In genomic region chr10:114668375-114669080, GRCh38 we compare ENCODE assay signal across 18 cellular contexts. TPM values are rescaled to one million over a fixed set of nuclear protein-coding genes. Genes with fewer than 3 reads are reported as not detected.
A peak's percentile ranks its signal among the peaks of the same experiment; 100 is the strongest.
DNase-seq lines count a peak whose midpoint lies in the region; ATAC-seq, FAIRE-seq and TF ChIP-seq lines count a peak whose summit lies in the region.
"Had no signal": no experiment of that assay in that cellular context is flagged by ENCODE, and none has a peak within 500 bp of the region (broad histone marks: within the 10 kb centered on the region; RNA-seq: fewer than 3 reads in every experiment).

No MANE protein-coding gene starts in this region.

- H3K27ac ChIP-seq in HepG2 (ENCODE audit: extremely low read length, insufficient read depth, low read length) (no peak overlapping the region), right lobe of liver (no peak overlapping the region), WERI-Rb-1 (peak overlapping the region; percentile 62), coronary artery (no peak overlapping the region)
- H3K27ac ChIP-seq: BLaER1, HL-60 had no signal

- TF ChIP-seq CTCF in HepG2 (CRISPR knock-in tag; IDR thresholded peaks at IDR 0.05) (no peak), right lobe of liver (IDR thresholded peaks at IDR 0.05) (no peak), WERI-Rb-1 (IDR thresholded peaks at IDR 0.05; ENCODE audit: low read depth, low read length) (no peak), coronary artery (IDR thresholded peaks at IDR 0.05) (no peak)

- in situ Hi-C loops in HepG2 (cut with HindIII; ENCODE audit: extremely low pct_ligation_motif_present, low pct_unique_long_range_greater_than_20kb) = no loop called here

- H3K9ac ChIP-seq in HepG2 (ENCODE audit: insufficient read depth, low read depth, low read length) = no peak overlapping the region
- H3K9ac ChIP-seq in endocrine pancreas (ENCODE audit: control insufficient read depth, insufficient read depth, low read length) = no peak overlapping the region
- H3K9ac ChIP-seq: BLaER1 had no signal

- H3K9me3 ChIP-seq in HepG2 (ENCODE audit: low read length) (peaks cover 7% of the 10 kb centered on the region; the same call in 1 of the 2 replicates), right lobe of liver (no peaks in the 10 kb centered on the region), WERI-Rb-1 (ENCODE audit: severe bottlenecking) (peaks cover 10% of the 10 kb centered on the region), endocrine pancreas (ENCODE audit: control insufficient read depth, low read length) (no peaks in the 10 kb centered on the region)
- H3K9me3 ChIP-seq: BLaER1 had no signal

- no peak overlapping the region for H3K4me2 ChIP-seq in HepG2 (ENCODE audit: low read depth, low read length)
- H3K4me2 ChIP-seq: BLaER1, GM23338 had no signal

- ATAC-seq in HepG2 = no peak
- ATAC-seq in right lobe of liver = no peak
- ATAC-seq in GM21737 (IDR thresholded peaks at IDR 0.05; ENCODE audit: unreplicated experiment) = no peak
- ATAC-seq in GM21786 (IDR thresholded peaks at IDR 0.05; ENCODE audit: unreplicated experiment) = no peak
- ATAC-seq: GM23338, K562 had no signal

- DNase-seq in HepG2 (ENCODE audit: low spot score) (no peak), right lobe of liver (no peak), WERI-Rb-1 (peak; percentile 74), coronary artery (ENCODE audit: low spot score) (no peak)
- DNase-seq: 8988T; CD4-positive, alpha-beta memory T cell; DMS153; DMS79; GF-D8; H9; IMR-90 had no signal

- H3K4me1 ChIP-seq in HepG2 (ENCODE audit: insufficient read depth, low read length) = peaks cover 21% of the 10 kb centered on the region
- peaks cover 0 to 16% (median 9%) of the 10 kb centered on the region in 4 donors for H3K4me1 ChIP-seq in right lobe of liver
- H3K4me1 ChIP-seq in endocrine pancreas (ENCODE audit: control insufficient read depth, insufficient read depth, low read length) = peaks cover 13% of the 10 kb centered on the region
- H3K4me1 ChIP-seq: BLaER1 had no signal

- no peak for TF ChIP-seq RAD21 in HepG2 (CRISPR knock-in tag; IDR thresholded peaks at IDR 0.05)

- H3K27me3 ChIP-seq in HepG2 (ENCODE audit: control insufficient read depth in 1 of 2, insufficient read depth in 2 of 2, low read length in 2 of 2) (no peaks in the 10 kb centered on the region), right lobe of liver (no peaks in the 10 kb centered on the region), WERI-Rb-1 (ENCODE audit: insufficient read depth, low read depth, severe bottlenecking) (no peaks in the 10 kb centered on the region), endocrine pancreas (ENCODE audit: control insufficient read depth, insufficient read depth, low read length) (no peaks in the 10 kb centered on the region)
- H3K27me3 ChIP-seq: BLaER1 had no signal

- H4K20me1 ChIP-seq in HepG2 (ENCODE audit: insufficient read depth, low read length) = no peaks in the 10 kb centered on the region
- H4K20me1 ChIP-seq: BLaER1 had no signal

- TF ChIP-seq EP300 in HepG2 (IDR thresholded peaks at IDR 0.05; ENCODE audit: low read depth in 2 of 2, low read length in 2 of 2) (no peak), HepG2 (CRISPR knock-in tag; IDR thresholded peaks at IDR 0.05; ENCODE audit: borderline replicate concordance) (no peak)

- POLR2A ChIA-PET in HepG2 (lab: Yijun Ruan, JAX) = interaction anchor here (2.9 kb wide), 1 partner anchor 16 kb away, joined by 9 read pairs; no protein-coding TSS in a partner anchor

- H3K36me3 ChIP-seq in HepG2 (replicated peaks in 1 of 2; ENCODE audit: control insufficient read depth in 1 of 2, insufficient read depth in 2 of 2, low read length in 2 of 2) (no peaks in the 10 kb centered on the region), right lobe of liver (no peaks in the 10 kb centered on the region), WERI-Rb-1 (no peaks in the 10 kb centered on the region), endocrine pancreas (ENCODE audit: control insufficient read depth, insufficient read depth, low read length) (no peaks in the 10 kb centered on the region)
- H3K36me3 ChIP-seq: BLaER1 had no signal

- no peak for FAIRE-seq in HepG2 (lab: Jason Lieb, UNC)
- FAIRE-seq: K562 had no signal

- H2AFZ ChIP-seq in HepG2 (ENCODE audit: low read length) = no peak overlapping the region
- H2AFZ ChIP-seq: GM23338 had no signal

- WGBS in HepG2 (ENCODE audit: low lambda C conversion rate) = 41% methylated on average over 6 of the region's 6 CpGs
- 97% methylated on average over 6 of the region's 6 CpGs for WGBS in right lobe of liver (ENCODE audit: insufficient coverage, low coverage, low lambda C conversion rate, missing lambda C conversion rate)

- CTCF ChIA-PET in HepG2 (lab: Yijun Ruan, JAX; ENCODE audit: low intra/inter-chr PET ratio, low total read pairs) = no interaction called here

- no peak for TF ChIP-seq POLR2A in HepG2 (IDR thresholded peaks at IDR 0.05; ENCODE audit: insufficient read depth in 1 of 2, low read depth in 2 of 2, low read length in 2 of 2)
- no peak for TF ChIP-seq POLR2A in right lobe of liver (IDR thresholded peaks at IDR 0.05)

- BruUV-seq in HepG2 (replicated peaks; lab: Mats Ljungman, UMichigan) = no TSS peak

- H3K4me3 ChIP-seq in HepG2 (replicated peaks in 1 of 3; ENCODE audit: insufficient read depth in 1 of 3, low read depth in 2 of 3, low read length in 3 of 3) (no peak overlapping the region), right lobe of liver (no peak overlapping the region), WERI-Rb-1 (ENCODE audit: low read depth, low read length) (no peak overlapping the region), endocrine pancreas (ENCODE audit: control insufficient read depth, insufficient read depth, low read length) (peak overlapping the region; percentile 58), coronary artery (no peak overlapping the region)
- H3K4me3 ChIP-seq: BLaER1, GM23338, K562 had no signal

- H3K79me2 ChIP-seq in HepG2 (ENCODE audit: insufficient read depth, low read length) = no peaks in the 10 kb centered on the region

- intact Hi-C loops in HepG2 (cut with micrococcal nuclease; ENCODE audit: unreplicated experiment) (no loop called here), right lobe of liver (cut with DNase I) (no loop called here)

TF ChIP-seq in HepG2, 621 proteins besides CTCF, POLR2A, EP300 and RAD21:
- TF ChIP-seq ZNF121 (CRISPR knock-in tag; IDR thresholded peaks at IDR 0.05) (peak; percentile 54), ZKSCAN1 (IDR thresholded peaks at IDR 0.05; ENCODE audit: low read length) (no peak)

RNA-seq across cellular contexts. Expression of gene ABLIM1, which starts 10.5 kb away (rescaled TPM):
- 59.4 and 98.7 TPM in 2 replicates for total RNA-seq in HepG2 (2016; rRNA removed; fragmentation: Illumina TruSeq; extraction: Trizol)
- total RNA-seq in HepG2 (2016; cell fraction: cytosol; rRNA removed; fragmentation: Illumina TruSeq; extraction: Trizol; ENCODE audit: low read depth) = 9.8 and 11.3 TPM in 2 replicates
- 58.9 and 89.3 TPM in 2 replicates for total RNA-seq in HepG2 (2016; cell fraction: insoluble cytoplasmic fraction; rRNA removed; fragmentation: Illumina TruSeq; extraction: Trizol)
- total RNA-seq in HepG2 (2016; cell fraction: membrane; rRNA removed; fragmentation: Illumina TruSeq; extraction: Trizol) = 46.0 and 48.9 TPM in 2 replicates
- 51.3 and 54.7 TPM in 2 replicates for total RNA-seq in HepG2 (2016; cell fraction: nucleus; rRNA removed; fragmentation: Illumina TruSeq; extraction: Trizol)
- 68.6 and 92.7 TPM in 2 replicates for polyA plus RNA-seq in HepG2 (2011; rRNA removed)
- 71.2 and 78.6 TPM in 2 replicates for polyA plus RNA-seq in HepG2 (2011; cell fraction: cytosol; rRNA removed)
- 66.0 and 78.5 TPM in 2 replicates for polyA plus RNA-seq in HepG2 (2011; cell fraction: nucleus; rRNA removed)
- polyA plus RNA-seq in HepG2 (2012) = 35.3 and 56.8 TPM in 2 replicates
- 4.3 and 5.3 TPM in 2 replicates for polyA plus RNA-seq in HepG2 (2016; cell fraction: cytosol; fragmentation: Illumina TruSeq; extraction: Trizol; ENCODE audit: low read depth)
- polyA plus RNA-seq in HepG2 (2016; cell fraction: insoluble cytoplasmic fraction; fragmentation: Illumina TruSeq; extraction: Trizol; ENCODE audit: low read depth) = 63.3 and 64.1 TPM in 2 replicates
- polyA plus RNA-seq in HepG2 (2016; cell fraction: membrane; fragmentation: Illumina TruSeq; extraction: Trizol; ENCODE audit: low read depth) = 17.7 and 19.0 TPM in 2 replicates
- 43.5 and 44.5 TPM in 2 replicates for polyA plus RNA-seq in HepG2 (2016; cell fraction: nucleus; fragmentation: Illumina TruSeq; extraction: Trizol; ENCODE audit: insufficient read depth, low read depth)
- 156 and 220 TPM in 2 replicates for polyA minus RNA-seq in HepG2 (2011; rRNA and poly(A)+ RNA removed; ENCODE audit: low replicate concordance)
- polyA minus RNA-seq in HepG2 (2011; cell fraction: cytosol; rRNA and poly(A)+ RNA removed) = 57.6 and 88.5 TPM in 2 replicates
- 98.6 and 111 TPM in 2 replicates for polyA minus RNA-seq in HepG2 (2011; cell fraction: nucleus; rRNA and poly(A)+ RNA removed)
- total RNA-seq in right lobe of liver = 10 to 100 TPM; 38.8 to 76.5 (median 50.6) TPM
